Comparison of ENCODE assay signal across 19 cellular contexts in the genomic region with DNA sequence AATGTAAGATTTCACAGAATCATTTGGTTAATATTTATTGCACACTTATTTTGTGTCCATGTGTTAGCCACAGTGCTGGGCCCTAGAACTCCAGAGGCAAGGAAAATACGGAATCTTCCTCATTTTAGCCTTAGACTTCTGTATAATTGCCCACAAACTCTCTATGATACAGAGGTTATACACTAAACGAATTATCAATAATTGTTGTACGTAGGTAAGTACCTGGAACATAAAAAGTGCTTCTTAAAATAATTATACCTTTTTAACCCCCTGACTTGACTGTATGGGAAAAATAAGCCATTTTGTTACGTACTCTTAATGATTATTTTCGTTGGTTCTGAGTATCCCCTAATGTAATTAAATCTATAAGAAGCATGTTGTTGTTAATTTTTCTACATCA.
"Had no signal": no experiment of that assay in that cellular context is flagged by ENCODE, and none has a peak within 500 bp of the region (broad histone marks: within the 10 kb centered on the region; RNA-seq: fewer than 3 reads in every experiment).

No MANE protein-coding gene starts in this region.

- H3K4me3 ChIP-seq: coronary artery, tibial artery, uterus had no signal

- H3K36me3 ChIP-seq: tibial artery, uterus had no signal

- ATAC-seq: SK-N-SH treated with all-trans-retinoic acid at 6 μM for 48 hours had no signal

- H3K4me1 Mint-ChIP-seq: nephron had no signal

- H3K27ac Mint-ChIP-seq: nephron had no signal

- H3K9me3 Mint-ChIP-seq: nephron had no signal

- H3K9me3 ChIP-seq: tibial artery, uterus had no signal

- DNase-seq: activated CD8-positive, alpha-beta memory T cell treated with anti-CD3 and anti-CD28 coated beads for 24 hours; activated gamma-delta T cell treated with Interleukin-2 at 50 U/mL for 16 hours; amniotic stem cell; foreskin fibroblast; hypothalamus; kidney glomerular epithelial cell; mesenchymal stem cell; nucleus accumbens; posterior cingulate gyrus; retina; stimulated activated CD4-positive, alpha-beta T cell treated with anti-CD3 and anti-CD28 coated beads, Interleukin-12 subunit alpha, Interleukin-12 subunit beta, amount 100 ng/mL, for 4 hours; stimulated activated CD4-positive, alpha-beta T cell treated with anti-CD3 and anti-CD28 coated beads, Interleukin-2, amount 100 ng/mL, for 24 hours; T-helper 1 cell; tibial artery; uterus had no signal

- H3K27ac ChIP-seq: coronary artery, tibial artery, uterus, VCaP had no signal

- H3K4me1 ChIP-seq: tibial artery, uterus had no signal

- H3K27me3 ChIP-seq: tibial artery, uterus had no signal

- H3K4me3 Mint-ChIP-seq: nephron had no signal
